Comparison of ENCODE assay signal across 26 cellular contexts in genomic region chr6:92023410-92023940, GRCh38.
"Had no signal": no experiment of that assay in that cellular context is flagged by ENCODE, and none has a peak within 500 bp of the region (broad histone marks: within the 10 kb centered on the region; RNA-seq: fewer than 3 reads in every experiment).

No MANE protein-coding gene starts in this region.

- ATAC-seq: activated CD4-positive, CD25-positive, alpha-beta regulatory T cell treated with anti-CD3 and anti-CD28 coated beads, Interleukin-2, amount 50 U/mL, for 24 hours; body of pancreas; left ventricle myocardium superior; mucosa of descending colon; natural killer cell treated with Interleukin-12 subunit alpha and Interleukin-12 subunit beta and Interleukin-15 and Interleukin-18, amount 100 ng/mL, for 72 hours; right lobe of liver had no signal

- H3K27me3 Mint-ChIP-seq: activated naive CD8-positive, alpha-beta T cell treated with anti-CD3 and anti-CD28 coated beads for 36 hours; natural killer cell treated with Interleukin-12 subunit alpha and Interleukin-12 subunit beta and Interleukin-15 and Interleukin-18, amount 100 ng/mL, for 72 hours had no signal

- H3K4me1 Mint-ChIP-seq: activated naive CD8-positive, alpha-beta T cell treated with anti-CD3 and anti-CD28 coated beads for 36 hours had no signal

- DNase-seq: activated CD4-positive, alpha-beta T cell treated with anti-CD3 and anti-CD28 coated beads for 48 hours; activated CD4-positive, alpha-beta T cell treated with anti-CD3 and anti-CD28 coated beads, Interleukin-2, amount 50 U/mL, for 48 hours; activated CD8-positive, alpha-beta memory T cell treated with anti-CD3 and anti-CD28 coated beads, Interleukin-2, amount 50 U/mL, for 4 hours; activated effector memory CD4-positive, alpha-beta T cell treated with anti-CD3 and anti-CD28 coated beads, Interleukin-2, amount 50 U/mL, for 16 hours; activated naive CD4-positive, alpha-beta T cell treated with anti-CD3 and anti-CD28 coated beads for 36 hours; activated naive CD8-positive, alpha-beta T cell treated with anti-CD3 and anti-CD28 coated beads for 36 hours; activated T-cell treated with anti-CD3 and anti-CD28 coated beads, Interleukin-2, amount 50 U/mL, for 1 hour; adrenal gland; aorta; body of pancreas; effector CD8-positive, alpha-beta T cell; glutamatergic neuron; islet precursor cell; left ventricle myocardium superior; mucosa of descending colon; posterior cingulate gyrus; right lobe of liver; stimulated activated CD4-positive, alpha-beta T cell treated with anti-CD3 and anti-CD28 coated beads, Interleukin-2, amount 100 ng/mL, for 48 hours; stimulated activated naive CD4-positive, alpha-beta T cell treated with Interleukin-2 at 50 U/mL for 16 hours; T-helper 9 cell; testis; trophoblast cell; WERI-Rb-1 had no signal

- H3K9me3 Mint-ChIP-seq: activated naive CD8-positive, alpha-beta T cell treated with anti-CD3 and anti-CD28 coated beads for 36 hours had no signal

- H3K27ac Mint-ChIP-seq: activated naive CD4-positive, alpha-beta T cell treated with anti-CD3 and anti-CD28 coated beads for 36 hours; activated naive CD8-positive, alpha-beta T cell treated with anti-CD3 and anti-CD28 coated beads for 36 hours; activated T-helper 1 cell treated with anti-CD3 and anti-CD28 coated beads, Interleukin-12 subunit alpha, Interleukin-12 subunit beta, Interleukin-2, Interleukin-4 antibody, amounts not matched to agents 30 ng/mL and 10 ng/mL and 1 ng/mL, durations not matched to agents 14 hours and 24 hours and 36 hours; natural killer cell treated with Interleukin-12 subunit alpha and Interleukin-12 subunit beta and Interleukin-15 and Interleukin-18, amount 100 ng/mL, for 72 hours had no signal

- H3K36me3 Mint-ChIP-seq: activated naive CD8-positive, alpha-beta T cell treated with anti-CD3 and anti-CD28 coated beads for 36 hours; natural killer cell treated with Interleukin-12 subunit alpha and Interleukin-12 subunit beta and Interleukin-15 and Interleukin-18, amount 100 ng/mL, for 72 hours had no signal

- H3K4me3 Mint-ChIP-seq: activated naive CD4-positive, alpha-beta T cell treated with anti-CD3 and anti-CD28 coated beads for 36 hours; activated naive CD8-positive, alpha-beta T cell treated with anti-CD3 and anti-CD28 coated beads for 36 hours; activated T-helper 1 cell treated with anti-CD3 and anti-CD28 coated beads, Interleukin-12 subunit alpha, Interleukin-12 subunit beta, Interleukin-2, Interleukin-4 antibody, amounts not matched to agents 30 ng/mL and 10 ng/mL and 1 ng/mL, durations not matched to agents 14 hours and 24 hours and 36 hours; natural killer cell treated with Interleukin-12 subunit alpha and Interleukin-12 subunit beta and Interleukin-15 and Interleukin-18, amount 100 ng/mL, for 72 hours had no signal
